In the genomic region with DNA sequence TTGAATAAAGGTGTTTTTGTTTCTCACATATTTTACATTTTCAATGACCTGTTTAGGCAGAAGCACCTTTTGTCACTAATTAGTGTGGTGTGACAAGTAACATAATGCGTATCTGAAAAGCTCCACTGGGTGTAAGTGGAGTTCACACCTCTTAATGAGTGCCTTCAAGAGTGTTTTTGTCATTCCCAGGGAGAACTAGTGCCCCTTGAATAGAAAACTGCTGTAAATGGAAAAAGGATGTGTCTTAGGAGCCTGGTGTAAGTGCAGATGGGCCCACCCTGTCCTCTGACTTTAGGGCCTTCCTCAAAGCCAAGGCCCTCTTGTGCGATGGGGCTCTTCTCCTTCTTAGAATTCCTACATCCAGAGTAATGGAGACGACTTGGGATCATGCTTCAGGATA, we compare ENCODE assay signal across 27 cellular contexts.
"Had no signal": no experiment of that assay in that cellular context is flagged by ENCODE, and none has a peak within 500 bp of the region (broad histone marks: within the 10 kb centered on the region; RNA-seq: fewer than 3 reads in every experiment).

No MANE protein-coding gene starts in this region.

- H3K4me3 Mint-ChIP-seq: memory B cell; naive thymus-derived CD4-positive, alpha-beta T cell; nephron; stimulated activated memory B cell treated with anti-CD40 and anti-IgM and Interleukin-4, amounts not matched to agents 10 μg/mL and 1 μg/mL and 100 μg/mL, for 72 hours; type B pancreatic cell had no signal

- H2AFZ ChIP-seq: hepatocyte had no signal

- H3K9me3 ChIP-seq: ovary, psoas muscle, testis had no signal

- H3K79me2 ChIP-seq: hepatocyte had no signal

- FAIRE-seq: kidney had no signal

- H3K27ac Mint-ChIP-seq: memory B cell; naive thymus-derived CD4-positive, alpha-beta T cell; nephron; stimulated activated memory B cell treated with anti-CD40 and anti-IgM and Interleukin-4, amounts not matched to agents 10 μg/mL and 1 μg/mL and 100 μg/mL, for 72 hours; type B pancreatic cell had no signal

- DNase-seq: cortex of kidney; effector CD4-positive, alpha-beta T cell; foreskin keratinocyte; heart left ventricle; kidney; midbrain; naive thymus-derived CD4-positive, alpha-beta T cell; occipital lobe; ovary; psoas muscle; right cardiac atrium; spleen; stimulated activated CD4-positive, alpha-beta T cell treated with anti-CD3 and anti-CD28 coated beads, Interleukin-4, amount 100 ng/mL, for 4 hours; stimulated activated naive CD8-positive, alpha-beta T cell treated with anti-CD3 and anti-CD28 coated beads, Interleukin-15, Interleukin-2, amounts not matched to agents 100 U/mL and 50 U/mL, for 24 hours; testis; tibial artery had no signal

- H3K36me3 ChIP-seq: gastroesophageal sphincter, heart left ventricle, ovary, tibial artery had no signal

- H3K4me3 ChIP-seq: gastroesophageal sphincter, heart left ventricle, hepatocyte, lung, ovary, psoas muscle, skin epidermis, spleen, testis, tibial artery had no signal

- H3K4me1 Mint-ChIP-seq: memory B cell; naive thymus-derived CD4-positive, alpha-beta T cell; nephron; stimulated activated memory B cell treated with anti-CD40 and anti-IgM and Interleukin-4, amounts not matched to agents 10 μg/mL and 1 μg/mL and 100 μg/mL, for 72 hours had no signal

- H3K27me3 Mint-ChIP-seq: memory B cell; naive thymus-derived CD4-positive, alpha-beta T cell; stimulated activated memory B cell treated with anti-CD40 and anti-IgM and Interleukin-4, amounts not matched to agents 10 μg/mL and 1 μg/mL and 100 μg/mL, for 72 hours; type B pancreatic cell had no signal

- H3K27me3 ChIP-seq: foreskin keratinocyte, gastroesophageal sphincter, heart left ventricle, hepatocyte, ovary, spleen, testis, tibial artery had no signal

- H3K4me2 ChIP-seq: hepatocyte had no signal

- ATAC-seq: esophagus mucosa; foreskin keratinocyte; gastroesophageal sphincter; heart left ventricle; left lobe of liver; naive thymus-derived CD4-positive, alpha-beta T cell; psoas muscle; right cardiac atrium; stimulated activated memory B cell treated with anti-CD40 and anti-IgM and Interleukin-4, amounts not matched to agents 10 μg/mL and 1 μg/mL and 100 μg/mL, for 72 hours; stimulated activated naive CD8-positive, alpha-beta T cell treated with anti-CD3 and anti-CD28 coated beads, Interleukin-15, Interleukin-2, amounts not matched to agents 100 U/mL and 50 U/mL, for 24 hours had no signal

- H3K27ac ChIP-seq: epithelial cell of prostate, foreskin keratinocyte, gastroesophageal sphincter, heart left ventricle, hepatocyte, ovary, psoas muscle, skin epidermis, spleen, testis, tibial artery had no signal

- H3K4me1 ChIP-seq: foreskin keratinocyte, gastroesophageal sphincter, psoas muscle, spleen, testis, tibial artery had no signal
